In genomic region chr2:233371608-233372007, GRCh38 we compare ENCODE assay signal across 16 cellular contexts. TPM values are rescaled to one million over a fixed set of nuclear protein-coding genes. Genes with fewer than 3 reads are reported as not detected.
DNase-seq lines count a peak whose midpoint lies in the region; ATAC-seq and TF ChIP-seq lines count a peak whose summit lies in the region.
"Had no signal": no experiment of that assay in that cellular context is flagged by ENCODE, and none has a peak within 500 bp of the region (broad histone marks: within the 10 kb centered on the region; RNA-seq: fewer than 3 reads in every experiment).

No MANE protein-coding gene starts in this region.

- TF ChIP-seq POLR2A in lower leg skin (IDR thresholded peaks at IDR 0.05) = no peak

- DNase-seq in heart right ventricle (no peak), right atrium auricular region (ENCODE audit: low spot score) (no peak), activated B cell treated with CpG ODN at 0.5 μM for 24 hours (no peak), naive B cell (no peak), SHP77 (lab: John Stamatoyannopoulos, UW) (no peak), GM03348 (ENCODE audit: low spot score) (no peak), lower leg skin (ENCODE audit: low spot score in 2 of 2) (no peak)
- DNase-seq: ACHN, DMS153, EL, H9, Kasumi-1, NCI-H1417 treated with DMSO at 0.1 percent for 48 hours, NCI-H2081, NCI-H524, Peyer's patch had no signal

- H3K9me3 ChIP-seq in heart right ventricle = peaks cover 0 to 3% (median 0%) of the 10 kb centered on the region in 11 donors
- no peaks in the 10 kb centered on the region for H3K9me3 ChIP-seq in right atrium auricular region
- H3K9me3 ChIP-seq: Peyer's patch had no signal

- peak overlapping the region; percentile 46 for H3K27ac Mint-ChIP-seq in activated B cell treated with CpG ODN at 0.5 μM for 24 hours
- H3K27ac Mint-ChIP-seq in naive B cell = peak overlapping the region in 5 of 6 donors; percentile 22 to 87 (median 77)
- H3K27ac Mint-ChIP-seq: H9 had no signal

- POLR2A ChIA-PET in activated B cell treated with CpG ODN at 0.5 μM for 24 hours (lab: Charles Lee) = interaction anchor here (0.9 kb wide), 1 partner anchor 18 kb away, joined by 3 read pairs; the partner anchor contains the start of gene DGKD

- H3K27ac ChIP-seq in heart right ventricle = no peak overlapping the region
- no peak overlapping the region for H3K27ac ChIP-seq in right atrium auricular region
- H3K27ac ChIP-seq: Peyer's patch had no signal

- WGBS in heart right ventricle, 2 donors = 64 to 76% methylated on average over 2 of the region's 2 CpGs
- WGBS in lower leg skin, 2 donors = 64 to 70% methylated on average over 2 of the region's 2 CpGs

- CTCF ChIA-PET in activated B cell treated with CpG ODN at 0.5 μM for 24 hours (lab: Charles Lee) = interaction anchor here (0.5 kb wide), 1 partner anchor 34 kb away, joined by 3 read pairs; no protein-coding TSS in a partner anchor

- TF ChIP-seq CTCF in heart right ventricle (IDR thresholded peaks at IDR 0.05) = no peak
- no peak for TF ChIP-seq CTCF in right atrium auricular region (IDR thresholded peaks at IDR 0.05)
- TF ChIP-seq CTCF in activated B cell treated with CpG ODN at 0.5 μM for 24 hours (IDR thresholded peaks at IDR 0.05) = no peak
- no peak for TF ChIP-seq CTCF in lower leg skin (IDR thresholded peaks at IDR 0.05)

- H3K9me3 Mint-ChIP-seq in activated B cell treated with CpG ODN at 0.5 μM for 24 hours = no peaks in the 10 kb centered on the region
- peaks cover 0 to 2% (median 0%) of the 10 kb centered on the region in 7 donors for H3K9me3 Mint-ChIP-seq in naive B cell
- H3K9me3 Mint-ChIP-seq: H9 had no signal

- H3K27me3 ChIP-seq in heart right ventricle (no peaks in the 10 kb centered on the region), right atrium auricular region (no peaks in the 10 kb centered on the region)
- H3K27me3 ChIP-seq: Peyer's patch had no signal

- no peak overlapping the region for H3K4me3 Mint-ChIP-seq in activated B cell treated with CpG ODN at 0.5 μM for 24 hours
- peak overlapping the region in 7 of 8 donors; percentile 23 to 64 (median 45) for H3K4me3 Mint-ChIP-seq in naive B cell
- H3K4me3 Mint-ChIP-seq: H9 had no signal

- H3K36me3 Mint-ChIP-seq in activated B cell treated with CpG ODN at 0.5 μM for 24 hours (ENCODE audit: low read depth) (peaks cover 55% of the 10 kb centered on the region), naive B cell (peaks cover 7 to 16% of the 10 kb centered on the region in 2 donors)

- peaks cover 82% of the 10 kb centered on the region for H3K4me1 Mint-ChIP-seq in activated B cell treated with CpG ODN at 0.5 μM for 24 hours
- peaks cover 57 to 92% (median 82%) of the 10 kb centered on the region in 3 donors for H3K4me1 Mint-ChIP-seq in naive B cell

- H3K27me3 Mint-ChIP-seq in activated B cell treated with CpG ODN at 0.5 μM for 24 hours (no peaks in the 10 kb centered on the region), naive B cell (no peaks in the 10 kb centered on the region)

- no peak overlapping the region for H3K4me3 ChIP-seq in heart right ventricle
- H3K4me3 ChIP-seq in right atrium auricular region = no peak overlapping the region
- H3K4me3 ChIP-seq in lower leg skin (ENCODE audit: low read depth, poor library complexity, severe bottlenecking) = no peak overlapping the region
- H3K4me3 ChIP-seq: Peyer's patch had no signal

- intact Hi-C loops in heart right ventricle (cut with DNase I) (no loop called here), activated B cell treated with CpG ODN at 0.5 μM for 24 hours (cut with micrococcal nuclease) (no loop called here), lower leg skin (cut with DNase I; ENCODE audit: low total_unique reads) (no loop called here)

- peaks cover 0 to 22% (median 8%) of the 10 kb centered on the region in 9 donors for H3K4me1 ChIP-seq in heart right ventricle
- no peaks in the 10 kb centered on the region for H3K4me1 ChIP-seq in right atrium auricular region

- H3K36me3 ChIP-seq in heart right ventricle (peaks cover 0 to 27% (median 0%) of the 10 kb centered on the region in 9 donors), right atrium auricular region (no peaks in the 10 kb centered on the region)
- H3K36me3 ChIP-seq: Peyer's patch had no signal

- ATAC-seq in heart right ventricle = peak in 5 of 8 donors; percentile 60 to 79 (median 75)
- no peak for ATAC-seq in activated B cell treated with CpG ODN at 0.5 μM for 24 hours (ENCODE audit: low read depth)
- no peak for ATAC-seq in naive B cell (ENCODE audit: low read depth in 2 of 2)

RNA-seq across cellular contexts. Expression of gene DGKD, which starts 17.3 kb away (rescaled TPM):
- 10 to 100 TPM; 26.8 to 79.5 (median 44.7) TPM for total RNA-seq in heart right ventricle
- 10 to 100 TPM; 35.6 to 62.5 TPM for polyA plus RNA-seq in heart right ventricle
- 10 to 100 TPM; 18.4 to 40.1 TPM for total RNA-seq in right atrium auricular region
- total RNA-seq in activated B cell treated with CpG ODN at 0.5 μM for 24 hours = 140 and 188 TPM in 2 replicates
- 100 to 1,000 TPM in 1 of 6 donors, 10 to 100 TPM in 5; 38.0 to 111 (median 67.7) TPM for polyA plus RNA-seq in naive B cell (ENCODE audit: low read depth in 6 of 6)
- 10 to 100 TPM in 1 of 4 donors, 1 to 10 TPM in 3; 5.8 to 15.2 (median 7.8) TPM for total RNA-seq in lower leg skin

Comparison
In these comparisons a context has a peak if more than half of its experiments do, and no peak if none do; other contexts are left out.
1. ATAC-seq: peak in heart right ventricle (5 of 8); none in activated B cell treated with CpG ODN at 0.5 μM for 24 hours (single experiment) and naive B cell (0 of 2).